Comparison of ENCODE assay signal across 19 cellular contexts in the genomic region with DNA sequence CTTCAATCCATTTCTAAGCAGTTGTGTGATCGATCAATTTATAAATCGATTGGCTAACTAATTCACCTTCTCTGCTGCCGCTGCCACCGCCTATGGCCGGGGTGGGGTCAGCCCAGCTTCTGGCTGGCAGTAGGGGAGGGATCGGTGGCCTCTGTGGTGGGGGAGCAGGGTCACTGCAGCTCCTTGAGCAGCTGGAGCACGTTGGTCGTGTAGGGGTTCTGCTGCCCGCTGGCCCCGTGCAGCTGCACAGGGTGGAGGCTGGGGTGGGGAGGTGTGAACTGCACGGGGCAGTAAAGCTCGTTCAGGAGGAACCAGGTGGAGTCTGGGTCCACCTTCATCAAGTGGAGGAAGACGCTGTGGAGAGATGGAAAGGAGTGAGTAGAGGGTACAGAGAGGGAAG.
"Had no signal": no experiment of that assay in that cellular context is flagged by ENCODE, and none has a peak within 500 bp of the region (broad histone marks: within the 10 kb centered on the region; RNA-seq: fewer than 3 reads in every experiment).

No MANE protein-coding gene starts in this region.

- H2AFZ ChIP-seq: PC-9 had no signal

- H3K27me3 Mint-ChIP-seq: activated CD4-positive, alpha-beta memory T cell treated with anti-CD3 and anti-CD28 coated beads, Interleukin-2, amount 10 ng/mL, durations not matched to agents 7 days and 5 days; activated naive CD8-positive, alpha-beta T cell treated with anti-CD3 and anti-CD28 coated beads for 36 hours; T-helper 17 cell had no signal

- H3K9me3 Mint-ChIP-seq: activated CD4-positive, alpha-beta memory T cell treated with anti-CD3 and anti-CD28 coated beads, Interleukin-2, amount 10 ng/mL, durations not matched to agents 7 days and 5 days; activated naive CD8-positive, alpha-beta T cell treated with anti-CD3 and anti-CD28 coated beads for 36 hours; activated T-helper 1 cell treated with anti-CD3 and anti-CD28 coated beads, Interleukin-12 subunit alpha, Interleukin-12 subunit beta, Interleukin-2, Interleukin-4 antibody, amounts not matched to agents 30 ng/mL and 10 ng/mL and 1 ng/mL, durations not matched to agents 14 hours and 24 hours and 36 hours had no signal

- H3K4me3 Mint-ChIP-seq: activated CD4-positive, alpha-beta memory T cell treated with anti-CD3 and anti-CD28 coated beads, Interleukin-2, amount 10 ng/mL, durations not matched to agents 7 days and 5 days; activated naive CD8-positive, alpha-beta T cell treated with anti-CD3 and anti-CD28 coated beads for 36 hours; activated T-helper 1 cell treated with anti-CD3 and anti-CD28 coated beads, Interleukin-12 subunit alpha, Interleukin-12 subunit beta, Interleukin-2, Interleukin-4 antibody, amounts not matched to agents 30 ng/mL and 10 ng/mL and 1 ng/mL, durations not matched to agents 14 hours and 24 hours and 36 hours; T-helper 17 cell had no signal

- H3K27ac Mint-ChIP-seq: activated CD4-positive, alpha-beta memory T cell treated with anti-CD3 and anti-CD28 coated beads, Interleukin-2, amount 10 ng/mL, durations not matched to agents 7 days and 5 days; activated naive CD8-positive, alpha-beta T cell treated with anti-CD3 and anti-CD28 coated beads for 36 hours; activated T-helper 1 cell treated with anti-CD3 and anti-CD28 coated beads, Interleukin-12 subunit alpha, Interleukin-12 subunit beta, Interleukin-2, Interleukin-4 antibody, amounts not matched to agents 30 ng/mL and 10 ng/mL and 1 ng/mL, durations not matched to agents 14 hours and 24 hours and 36 hours; T-helper 17 cell had no signal

- H3K4me3 ChIP-seq: PC-9 had no signal

- H3K27ac ChIP-seq: PC-9 had no signal

- H3K4me1 Mint-ChIP-seq: activated CD4-positive, alpha-beta memory T cell treated with anti-CD3 and anti-CD28 coated beads, Interleukin-2, amount 10 ng/mL, durations not matched to agents 7 days and 5 days; activated naive CD8-positive, alpha-beta T cell treated with anti-CD3 and anti-CD28 coated beads for 36 hours; T-helper 17 cell had no signal

- DNase-seq: activated CD4-positive, alpha-beta memory T cell treated with anti-CD3 and anti-CD28 coated beads, Interleukin-2, amount 10 ng/mL, durations not matched to agents 7 days and 5 days; activated CD4-positive, alpha-beta T cell treated with anti-CD3 and anti-CD28 coated beads, Interleukin-2, amount 50 U/mL, for 1 hour; activated CD4-positive, CD25-positive, alpha-beta regulatory T cell; activated CD8-positive, alpha-beta memory T cell treated with anti-CD3 and anti-CD28 coated beads, Interleukin-2, amount 50 U/mL, for 4 hours; activated effector memory CD4-positive, alpha-beta T cell treated with Interleukin-2 at 50 U/mL for 16 hours; activated naive CD4-positive, alpha-beta T cell treated with Interleukin-2 at 50 U/mL for 16 hours; activated naive CD8-positive, alpha-beta T cell treated with anti-CD3 and anti-CD28 coated beads for 36 hours; activated T-cell treated with anti-CD3 and anti-CD28 coated beads, Interleukin-2, amount 50 U/mL, for 1 hour; central memory CD4-positive, alpha-beta T cell; NCI-H1417; NCI-H1930; NCI-H2227 treated with DMSO at 0.1 percent for 48 hours; NCI-H524 treated with DMSO at 0.1 percent for 48 hours; NCI-H748 treated with DMSO at 0.1 percent for 48 hours; PC-9; SIG-M5; T-helper 17 cell; T1000 had no signal

- H3K4me2 ChIP-seq: PC-9 had no signal
